Comparison of ENCODE assay signal across 22 cellular contexts in the genomic region with DNA sequence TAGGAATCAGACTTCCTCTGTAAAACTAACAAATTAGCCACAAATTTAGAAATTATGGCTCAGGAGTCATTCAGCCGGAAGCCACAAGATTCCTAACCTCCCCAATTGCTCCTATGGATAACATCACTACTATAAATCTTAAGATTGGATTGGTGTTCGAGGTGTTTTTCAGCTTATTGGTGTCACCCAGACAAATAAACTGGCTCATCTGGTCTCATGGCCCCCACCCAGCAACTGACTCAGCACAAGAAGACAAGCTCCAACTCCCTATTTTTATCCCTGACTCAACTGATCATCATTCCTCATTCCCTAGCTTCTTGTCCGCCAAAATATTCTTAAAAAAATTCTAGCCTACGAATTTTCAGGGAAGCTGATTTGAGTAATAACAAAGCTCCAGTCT.
DNase-seq lines count a peak whose midpoint lies in the region; ATAC-seq and TF ChIP-seq lines count a peak whose summit lies in the region.
"Had no signal": no experiment of that assay in that cellular context is flagged by ENCODE, and none has a peak within 500 bp of the region (broad histone marks: within the 10 kb centered on the region; RNA-seq: fewer than 3 reads in every experiment).

No MANE protein-coding gene starts in this region.

- H3K4me1 ChIP-seq in osteoblast (ENCODE audit: insufficient read depth, low read length) (peaks cover 2% of the 10 kb centered on the region), testis (no peaks in the 10 kb centered on the region), BE2C (no peaks in the 10 kb centered on the region)
- H3K4me1 ChIP-seq: heart right ventricle, left lung, prostate gland, thyroid gland had no signal

- H2AFZ ChIP-seq in osteoblast (ENCODE audit: low read length) = no peak overlapping the region

- intact Hi-C loops in testis (cut with DNase I; ENCODE audit: low total_unique reads) = no loop called here

- TF ChIP-seq CTCF in AG10803 (conservative IDR thresholded peaks at IDR 0.05; ENCODE audit: low read length) (no peak), HFFc6 (IDR thresholded peaks at IDR 0.05) (no peak), epithelial cell of esophagus (IDR thresholded peaks at IDR 0.05; ENCODE audit: insufficient read depth, low read depth, low read length, missing control alignments) (no peak), osteoblast (IDR thresholded peaks at IDR 0.05; ENCODE audit: extremely low read depth, low read depth, low read length) (no peak), testis (IDR thresholded peaks at IDR 0.05) (no peak), BE2C (IDR thresholded peaks at IDR 0.05; ENCODE audit: low read depth, low read length) (no peak)

- 81 to 89% methylated on average over 4 of the region's 4 CpGs for WGBS in testis, 2 donors

- H3K4me3 ChIP-seq in AG10803 (ENCODE audit: low read length) (no peak overlapping the region), epithelial cell of esophagus (ENCODE audit: low read length) (no peak overlapping the region), osteoblast (ENCODE audit: insufficient read depth, low read length) (no peak overlapping the region), testis (no peak overlapping the region), BE2C (ENCODE audit: low read depth, low read length) (no peak overlapping the region)
- H3K4me3 ChIP-seq: BLaER1 treated with 17β-estradiol and CSF1 and Interleukin-3, amounts not matched to agents 10 nM and 100 nM; heart right ventricle; left lung; mucosa of descending colon; prostate gland; skin epidermis; thyroid gland had no signal

- peak overlapping the region; percentile 87 for H3K27ac Mint-ChIP-seq in HFFc6
- H3K27ac Mint-ChIP-seq: activated naive CD4-positive, alpha-beta T cell treated with anti-CD3 and anti-CD28 coated beads, Interleukin-2, amount 10 ng/mL, durations not matched to agents 7 days and 5 days had no signal

- no peaks in the 10 kb centered on the region for H4K20me1 ChIP-seq in osteoblast (ENCODE audit: insufficient read depth, low read length)
- H4K20me1 ChIP-seq: BLaER1 treated with 17β-estradiol and CSF1 and Interleukin-3, amounts not matched to agents 10 nM and 100 nM had no signal

- peaks cover 32% of the 10 kb centered on the region for H3K9me3 Mint-ChIP-seq in HFFc6

- no peaks in the 10 kb centered on the region for H3K79me2 ChIP-seq in osteoblast (ENCODE audit: insufficient read depth, low read length)

- no peak for TF ChIP-seq POLR2A in testis (IDR thresholded peaks at IDR 0.05)

- no peaks in the 10 kb centered on the region for H3K36me3 ChIP-seq in osteoblast (ENCODE audit: insufficient read depth, low read length)
- no peaks in the 10 kb centered on the region for H3K36me3 ChIP-seq in testis (ENCODE audit: low read depth, missing control alignments)
- no peaks in the 10 kb centered on the region for H3K36me3 ChIP-seq in BE2C
- H3K36me3 ChIP-seq: BLaER1 treated with 17β-estradiol and CSF1 and Interleukin-3, amounts not matched to agents 10 nM and 100 nM; heart right ventricle; left lung; prostate gland; thyroid gland had no signal

- DNase-seq in AG10803 (ENCODE audit: low read depth) (peak; percentile 99), HFFc6 (peak; percentile 94), epithelial cell of esophagus (ENCODE audit: low read depth) (peak; percentile 37), osteoblast (ENCODE audit: insufficient read length, low spot score, missing footprints) (peak; percentile 44), testis (no peak), BE2C (no peak)
- DNase-seq: activated naive CD4-positive, alpha-beta T cell treated with anti-CD3 and anti-CD28 coated beads, Interleukin-2, amount 10 ng/mL, durations not matched to agents 7 days and 5 days; activated T-cell treated with anti-CD3 and anti-CD28 coated beads, Interleukin-2, amount 50 U/mL, for 48 hours; anterior cingulate cortex; heart right ventricle; left lung; mucosa of descending colon; NCI-H526; stimulated activated naive CD4-positive, alpha-beta T cell; SW 1271; thyroid gland had no signal

- no peaks in the 10 kb centered on the region for H3K27me3 ChIP-seq in osteoblast (ENCODE audit: insufficient read depth, low read length)
- H3K27me3 ChIP-seq in testis = no peaks in the 10 kb centered on the region
- H3K27me3 ChIP-seq in BE2C = no peaks in the 10 kb centered on the region
- H3K27me3 ChIP-seq: BLaER1 treated with 17β-estradiol and CSF1 and Interleukin-3, amounts not matched to agents 10 nM and 100 nM; heart right ventricle; left lung; thyroid gland had no signal

- peaks cover 20% of the 10 kb centered on the region for H3K36me3 Mint-ChIP-seq in HFFc6 (ENCODE audit: low read depth)
- H3K36me3 Mint-ChIP-seq: activated naive CD4-positive, alpha-beta T cell treated with anti-CD3 and anti-CD28 coated beads, Interleukin-2, amount 10 ng/mL, durations not matched to agents 7 days and 5 days had no signal

- peaks cover 50% of the 10 kb centered on the region for H3K4me1 Mint-ChIP-seq in HFFc6 (ENCODE audit: low read depth)
- H3K4me1 Mint-ChIP-seq: activated naive CD4-positive, alpha-beta T cell treated with anti-CD3 and anti-CD28 coated beads, Interleukin-2, amount 10 ng/mL, durations not matched to agents 7 days and 5 days; neural crest cell had no signal

- no peak overlapping the region for H3K4me3 Mint-ChIP-seq in HFFc6
- H3K4me3 Mint-ChIP-seq: activated naive CD4-positive, alpha-beta T cell treated with anti-CD3 and anti-CD28 coated beads, Interleukin-2, amount 10 ng/mL, durations not matched to agents 7 days and 5 days; neural crest cell had no signal

- no peaks in the 10 kb centered on the region for H3K27me3 Mint-ChIP-seq in HFFc6 (ENCODE audit: insufficient read depth)
- H3K27me3 Mint-ChIP-seq: activated naive CD4-positive, alpha-beta T cell treated with anti-CD3 and anti-CD28 coated beads, Interleukin-2, amount 10 ng/mL, durations not matched to agents 7 days and 5 days had no signal

- peak overlapping the region; percentile 4 for H3K4me2 ChIP-seq in osteoblast (ENCODE audit: insufficient read depth, low read length)
- H3K4me2 ChIP-seq: BLaER1 treated with 17β-estradiol and CSF1 and Interleukin-3, amounts not matched to agents 10 nM and 100 nM had no signal

- H3K9me3 ChIP-seq in osteoblast (ENCODE audit: low read depth, low read length) = peaks cover 6% of the 10 kb centered on the region
- H3K9me3 ChIP-seq in testis = no peaks in the 10 kb centered on the region
- no peaks in the 10 kb centered on the region for H3K9me3 ChIP-seq in BE2C
- H3K9me3 ChIP-seq: prostate gland, thyroid gland had no signal

- H3K27ac ChIP-seq in osteoblast (ENCODE audit: low read depth, low read length) (peak overlapping the region; percentile 17), testis (no peak overlapping the region)
- H3K27ac ChIP-seq: BLaER1 treated with 17β-estradiol and CSF1 and Interleukin-3, amounts not matched to agents 10 nM and 100 nM; heart right ventricle; left lung; prostate gland; skin epidermis; thyroid gland had no signal

- no peak for ATAC-seq in GM18867 (IDR thresholded peaks at IDR 0.05; ENCODE audit: unreplicated experiment)
- ATAC-seq in HG02885 (IDR thresholded peaks at IDR 0.05; ENCODE audit: poor library complexity, unreplicated experiment) = no peak
- ATAC-seq: heart right ventricle, left lung, mucosa of descending colon had no signal

Comparison
In these comparisons a context has a peak if more than half of its experiments do, and no peak if none do; other contexts are left out.
1. DNase-seq: peak in AG10803 (single experiment), HFFc6 (single experiment), epithelial cell of esophagus (single experiment) and osteoblast (single experiment); none in testis (single experiment) and BE2C (single experiment).